In the genomic region with DNA sequence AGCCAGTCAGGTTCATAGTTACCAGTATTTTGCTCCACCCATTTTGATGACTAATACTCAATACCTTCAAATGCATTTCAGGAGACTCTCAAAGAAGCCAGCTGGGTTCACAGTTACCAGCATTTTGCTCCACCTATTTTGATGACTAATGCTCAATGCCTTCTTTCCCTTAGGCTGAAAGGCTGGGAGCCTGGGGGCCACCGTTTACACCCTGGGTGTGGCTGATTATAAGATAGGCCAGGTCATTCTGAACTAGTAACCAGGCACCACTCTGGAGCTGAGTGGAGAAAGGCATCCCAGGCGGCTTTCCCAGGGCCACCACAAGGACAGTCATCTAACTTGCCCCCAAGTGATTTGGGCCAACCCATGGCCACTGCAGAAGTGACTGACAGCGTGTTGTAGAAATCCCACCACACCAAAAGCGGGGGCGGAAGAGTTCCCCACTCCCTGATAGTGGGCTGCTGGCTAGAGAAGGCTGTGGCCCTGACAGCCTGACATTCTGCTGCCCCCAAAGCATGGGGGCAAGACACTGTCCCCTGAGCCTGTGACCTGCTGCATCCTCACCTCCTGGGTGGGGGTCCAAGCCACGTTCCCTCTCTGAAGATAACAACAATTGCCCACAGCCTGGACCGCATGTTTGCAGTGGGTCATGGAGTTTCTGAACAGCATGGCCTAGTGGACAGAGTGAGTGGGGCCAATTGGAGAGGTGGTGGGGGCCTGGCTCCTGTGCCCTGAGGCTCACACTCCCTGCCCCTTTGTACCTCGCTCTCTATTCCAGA, we compare ENCODE assay signal across 10 cellular contexts. TPM values are rescaled to one million over a fixed set of nuclear protein-coding genes. Genes with fewer than 3 reads are reported as not detected.
DNase-seq lines count a peak whose midpoint lies in the region; TF ChIP-seq lines count a peak whose summit lies in the region.
"Had no signal": no experiment of that assay in that cellular context is flagged by ENCODE, and none has a peak within 500 bp of the region (broad histone marks: within the 10 kb centered on the region; RNA-seq: fewer than 3 reads in every experiment).

No MANE protein-coding gene starts in this region.

- no peak overlapping the region for H3K4me3 ChIP-seq in NB4 (ENCODE audit: low read depth, low read length)

- no peak for TF ChIP-seq POLR2A in NB4 (IDR thresholded peaks at IDR 0.05; ENCODE audit: extremely low read depth, insufficient read length)

- TF ChIP-seq CTCF in NB4 (IDR thresholded peaks at IDR 0.05; ENCODE audit: low read depth, low read length), result no peak

- peak; percentile 99 for DNase-seq in ELR (ENCODE audit: low read depth)
- DNase-seq in NB4 (ENCODE audit: low read depth), result peak; percentile 20
- DNase-seq in dermis blood vessel endothelial cell, result peak; percentile 32
- peak; percentile 71 for DNase-seq in mesenteric fat pad (ENCODE audit: low spot score)
- no peak for DNase-seq in NAMALWA (ENCODE audit: low spot score)
- DNase-seq in activated CD4-positive, alpha-beta T cell treated with anti-CD3 and anti-CD28 coated beads for 4 hours, result no peak
- no peak for DNase-seq in activated effector memory CD4-positive, alpha-beta T cell treated with Interleukin-2 at 50 U/mL for 16 hours
- DNase-seq in SKM-1 treated with dmso at 0.1 percent for 144 hours (lab: John Stamatoyannopoulos, UW; ENCODE audit: unreplicated experiment), result no peak
- DNase-seq: nucleus accumbens had no signal

RNA-seq across cellular contexts. Expression of a gene that starts 23.0 kb away (rescaled TPM):
- total RNA-seq in dermis blood vessel endothelial cell (under 0.01 and 0.28 TPM in 2 replicates), mesenteric fat pad (0.10 TPM)
- total RNA-seq: SK-MEL-5 had no signal

RNA-seq across cellular contexts. Expression of a gene that starts 58.9 kb away (rescaled TPM):
- total RNA-seq in dermis blood vessel endothelial cell, result not detected in 2 replicates
- total RNA-seq in mesenteric fat pad, result not detected
- total RNA-seq: SK-MEL-5 had no signal

Comparison
In these comparisons a context has a peak if more than half of its experiments do, and no peak if none do; other contexts are left out.
1. DNase-seq: peak in ELR (single experiment), NB4 (single experiment), dermis blood vessel endothelial cell (single experiment) and mesenteric fat pad (single experiment); none in NAMALWA (single experiment), activated CD4-positive, alpha-beta T cell treated with anti-CD3 and anti-CD28 coated beads for 4 hours (0 of 2), activated effector memory CD4-positive, alpha-beta T cell treated with Interleukin-2 at 50 U/mL for 16 hours (single experiment) and SKM-1 treated with dmso at 0.1 percent for 144 hours (single experiment).